30 cellular contexts compared by ENCODE assay signal in genomic region chr10:129909531-129910286, GRCh38. TPM values are rescaled to one million over a fixed set of nuclear protein-coding genes. Genes with fewer than 3 reads are reported as not detected.
"Had no signal": no experiment of that assay in that cellular context is flagged by ENCODE, and none has a peak within 500 bp of the region (broad histone marks: within the 10 kb centered on the region; RNA-seq: fewer than 3 reads in every experiment).

No MANE protein-coding gene starts in this region.

- H3K4me1 Mint-ChIP-seq: activated B cell treated with CpG ODN at 0.5 μM for 24 hours; activated naive CD4-positive, alpha-beta T cell treated with anti-CD3 and anti-CD28 coated beads, Interleukin-2, amount 50 U/mL, for 24 hours; activated naive CD8-positive, alpha-beta T cell treated with anti-CD3 and anti-CD28 coated beads, Interleukin-2, amount 10 ng/mL, durations not matched to agents 7 days and 5 days; IgD-negative memory B cell had no signal

- ATAC-seq: activated T-cell treated with anti-CD3 and anti-CD28 coated beads, Interleukin-2, amount 50 U/mL, for 4 hours; PC-3 had no signal

- H3K27ac Mint-ChIP-seq: activated B cell treated with CpG ODN at 0.5 μM for 24 hours; activated CD4-positive, alpha-beta memory T cell treated with anti-CD3 and anti-CD28 coated beads for 36 hours; activated naive CD4-positive, alpha-beta T cell treated with anti-CD3 and anti-CD28 coated beads, Interleukin-2, amount 50 U/mL, for 24 hours; activated naive CD8-positive, alpha-beta T cell treated with anti-CD3 and anti-CD28 coated beads, Interleukin-2, amount 10 ng/mL, durations not matched to agents 7 days and 5 days; activated T-helper 1 cell treated with anti-CD3 and anti-CD28 coated beads, Interleukin-12 subunit alpha, Interleukin-12 subunit beta, Interleukin-2, Interleukin-4 antibody, amounts not matched to agents 30 ng/mL and 10 ng/mL and 1 ng/mL, durations not matched to agents 14 hours and 24 hours and 36 hours; IgD-negative memory B cell had no signal

- H3K36me3 Mint-ChIP-seq: activated CD4-positive, alpha-beta memory T cell treated with anti-CD3 and anti-CD28 coated beads for 36 hours; activated naive CD4-positive, alpha-beta T cell treated with anti-CD3 and anti-CD28 coated beads, Interleukin-2, amount 50 U/mL, for 24 hours; activated naive CD8-positive, alpha-beta T cell treated with anti-CD3 and anti-CD28 coated beads, Interleukin-2, amount 10 ng/mL, durations not matched to agents 7 days and 5 days; IgD-negative memory B cell had no signal

- H3K4me3 Mint-ChIP-seq: activated B cell treated with CpG ODN at 0.5 μM for 24 hours; activated CD4-positive, alpha-beta memory T cell treated with anti-CD3 and anti-CD28 coated beads for 36 hours; activated naive CD4-positive, alpha-beta T cell treated with anti-CD3 and anti-CD28 coated beads, Interleukin-2, amount 50 U/mL, for 24 hours; activated naive CD8-positive, alpha-beta T cell treated with anti-CD3 and anti-CD28 coated beads, Interleukin-2, amount 10 ng/mL, durations not matched to agents 7 days and 5 days; activated T-cell treated with anti-CD3 and anti-CD28 coated beads, Interleukin-2, amount 50 U/mL, for 4 hours; activated T-helper 1 cell treated with anti-CD3 and anti-CD28 coated beads, Interleukin-12 subunit alpha, Interleukin-12 subunit beta, Interleukin-2, Interleukin-4 antibody, amounts not matched to agents 30 ng/mL and 10 ng/mL and 1 ng/mL, durations not matched to agents 14 hours and 24 hours and 36 hours; IgD-negative memory B cell had no signal

- DNase-seq: activated B cell treated with CpG ODN at 0.5 μM for 24 hours; activated CD4-positive, alpha-beta memory T cell treated with anti-CD3 and anti-CD28 coated beads for 36 hours; activated CD4-positive, alpha-beta T cell treated with anti-CD3 and anti-CD28 coated beads for 4 hours; activated CD4-positive, alpha-beta T cell treated with anti-CD3 and anti-CD28 coated beads, Interleukin-2, amount 50 U/mL, for 1 hour; activated CD4-positive, CD25-positive, alpha-beta regulatory T cell treated with anti-CD3 and anti-CD28 coated beads, Interleukin-2, amount 50 U/mL, for 72 hours; activated CD8-positive, alpha-beta memory T cell treated with anti-CD3 and anti-CD28 coated beads, Interleukin-2, amount 50 U/mL, for 4 hours; activated naive CD4-positive, alpha-beta T cell; activated naive CD8-positive, alpha-beta T cell treated with anti-CD3 and anti-CD28 coated beads, Interleukin-2, amount 10 ng/mL, durations not matched to agents 7 days and 5 days; activated T-cell treated with anti-CD3 and anti-CD28 coated beads for 4 hours; activated T-cell treated with anti-CD3 and anti-CD28 coated beads, Interleukin-2, amount 50 U/mL, for 4 hours; amygdala; Karpas-422; KBM-7; NCI-H1105; NCI-H1417 treated with DMSO at 0.1 percent for 48 hours; NCI-H187 treated with DMSO at 0.1 percent for 48 hours; NCI-H2081 treated with DMSO at 0.1 percent for 48 hours; NCI-H345; NCI-H524 treated with DMSO at 0.1 percent for 48 hours; PC-3; Right ventricle myocardium superior; SW 1271; T-helper 1 cell; T-helper 2 cell; T-helper 9 cell had no signal

- H3K27me3 Mint-ChIP-seq: activated B cell treated with CpG ODN at 0.5 μM for 24 hours; activated naive CD8-positive, alpha-beta T cell treated with anti-CD3 and anti-CD28 coated beads, Interleukin-2, amount 10 ng/mL, durations not matched to agents 7 days and 5 days; IgD-negative memory B cell had no signal

- H3K9me3 Mint-ChIP-seq: activated B cell treated with CpG ODN at 0.5 μM for 24 hours; activated CD4-positive, alpha-beta memory T cell treated with anti-CD3 and anti-CD28 coated beads for 36 hours; activated naive CD4-positive, alpha-beta T cell treated with anti-CD3 and anti-CD28 coated beads, Interleukin-2, amount 50 U/mL, for 24 hours; activated naive CD8-positive, alpha-beta T cell treated with anti-CD3 and anti-CD28 coated beads, Interleukin-2, amount 10 ng/mL, durations not matched to agents 7 days and 5 days; activated T-cell treated with anti-CD3 and anti-CD28 coated beads, Interleukin-2, amount 50 U/mL, for 4 hours; activated T-helper 1 cell treated with anti-CD3 and anti-CD28 coated beads, Interleukin-12 subunit alpha, Interleukin-12 subunit beta, Interleukin-2, Interleukin-4 antibody, amounts not matched to agents 30 ng/mL and 10 ng/mL and 1 ng/mL, durations not matched to agents 14 hours and 24 hours and 36 hours; IgD-negative memory B cell had no signal

RNA-seq across cellular contexts. Expression of gene EBF3, which starts 54.4 kb away (rescaled TPM):
- total RNA-seq: activated B cell treated with CpG ODN at 0.5 μM for 24 hours; activated CD4-positive, alpha-beta memory T cell treated with anti-CD3 and anti-CD28 coated beads for 36 hours; activated naive CD8-positive, alpha-beta T cell treated with anti-CD3 and anti-CD28 coated beads, Interleukin-2, amount 10 ng/mL, durations not matched to agents 7 days and 5 days; activated T-cell treated with anti-CD3 and anti-CD28 coated beads, Interleukin-2, amount 50 U/mL, for 4 hours; activated T-helper 1 cell treated with anti-CD3 and anti-CD28 coated beads, Interleukin-12 subunit alpha, Interleukin-12 subunit beta, Interleukin-2, Interleukin-4 antibody, amounts not matched to agents 30 ng/mL and 10 ng/mL and 1 ng/mL, durations not matched to agents 14 hours and 24 hours and 36 hours; MCF 10A; NCI-H460; PC-3 had no signal
